Comparison of ENCODE assay signal across 18 cellular contexts in the genomic region with DNA sequence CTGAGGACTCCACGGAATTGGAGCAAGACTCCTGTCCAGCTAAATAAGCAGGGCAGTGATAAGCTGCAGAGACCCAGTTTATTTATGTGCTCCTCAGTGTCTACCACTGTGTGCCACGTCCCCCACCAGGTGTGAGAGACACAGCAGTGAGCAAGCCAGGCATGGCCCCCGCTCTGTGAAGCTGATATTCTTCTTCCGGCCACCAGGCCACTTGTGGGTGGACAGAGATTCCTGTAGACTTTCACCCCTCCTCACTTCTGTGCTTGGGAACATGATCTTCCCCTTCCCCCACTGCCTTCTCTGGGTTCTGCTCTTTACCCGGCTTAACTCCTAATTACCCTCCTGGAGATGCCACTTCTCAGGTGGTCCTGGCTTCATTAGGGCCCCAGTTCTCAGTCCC. TPM values are rescaled to one million over a fixed set of nuclear protein-coding genes. Genes with fewer than 3 reads are reported as not detected.
DNase-seq lines count a peak whose midpoint lies in the region; ATAC-seq and TF ChIP-seq lines count a peak whose summit lies in the region.
"Had no signal": no experiment of that assay in that cellular context is flagged by ENCODE, and none has a peak within 500 bp of the region (broad histone marks: within the 10 kb centered on the region; RNA-seq: fewer than 3 reads in every experiment).

No MANE protein-coding gene starts in this region.

- no peaks in the 10 kb centered on the region for H3K9me3 Mint-ChIP-seq in activated naive CD4-positive, alpha-beta T cell treated with anti-CD3 and anti-CD28 coated beads, Interleukin-2, amount 50 U/mL, for 24 hours
- H3K9me3 Mint-ChIP-seq in activated T-helper 17 cell treated with anti-CD3 and anti-CD28 coated beads, Interleukin-2, amount 50 U/mL, for 72 hours, result no peaks in the 10 kb centered on the region
- no peaks in the 10 kb centered on the region for H3K9me3 Mint-ChIP-seq in stimulated activated effector memory CD8-positive, alpha-beta T cell treated with anti-CD3 and anti-CD28 coated beads, Interleukin-12 subunit alpha, Interleukin-12 subunit beta, amount 100 ng/mL, for 72 hours
- H3K9me3 Mint-ChIP-seq: CD8-positive, alpha-beta T cell had no signal

- no peak for TF ChIP-seq POLR2A in erythroblast (IDR thresholded peaks at IDR 0.05; ENCODE audit: low read length)

- H3K27me3 ChIP-seq in layer of hippocampus (ENCODE audit: control insufficient read depth, insufficient read depth, low read length), result no peaks in the 10 kb centered on the region
- H3K27me3 ChIP-seq: BLaER1 had no signal

- peak overlapping the region; percentile 42 for H3K27ac ChIP-seq in layer of hippocampus (ENCODE audit: low read depth, low read length)
- H3K27ac ChIP-seq: BLaER1 had no signal

- no peaks in the 10 kb centered on the region for H3K27me3 Mint-ChIP-seq in activated naive CD4-positive, alpha-beta T cell treated with anti-CD3 and anti-CD28 coated beads, Interleukin-2, amount 50 U/mL, for 24 hours
- no peaks in the 10 kb centered on the region for H3K27me3 Mint-ChIP-seq in activated T-helper 17 cell treated with anti-CD3 and anti-CD28 coated beads, Interleukin-2, amount 50 U/mL, for 72 hours

- peaks cover 11% of the 10 kb centered on the region for H3K4me1 Mint-ChIP-seq in activated naive CD4-positive, alpha-beta T cell treated with anti-CD3 and anti-CD28 coated beads, Interleukin-2, amount 50 U/mL, for 24 hours
- no peaks in the 10 kb centered on the region for H3K4me1 Mint-ChIP-seq in activated T-helper 17 cell treated with anti-CD3 and anti-CD28 coated beads, Interleukin-2, amount 50 U/mL, for 72 hours
- no peaks in the 10 kb centered on the region for H3K4me1 Mint-ChIP-seq in stimulated activated effector memory CD8-positive, alpha-beta T cell treated with anti-CD3 and anti-CD28 coated beads, Interleukin-12 subunit alpha, Interleukin-12 subunit beta, amount 100 ng/mL, for 72 hours

- H3K27ac Mint-ChIP-seq in activated naive CD4-positive, alpha-beta T cell treated with anti-CD3 and anti-CD28 coated beads, Interleukin-2, amount 50 U/mL, for 24 hours, result peak overlapping the region; percentile 15
- H3K27ac Mint-ChIP-seq in activated T-helper 17 cell treated with anti-CD3 and anti-CD28 coated beads, Interleukin-2, amount 50 U/mL, for 72 hours, result peak overlapping the region; percentile 33
- peak overlapping the region; percentile 34 for H3K27ac Mint-ChIP-seq in stimulated activated effector memory CD8-positive, alpha-beta T cell treated with anti-CD3 and anti-CD28 coated beads, Interleukin-12 subunit alpha, Interleukin-12 subunit beta, amount 100 ng/mL, for 72 hours
- H3K27ac Mint-ChIP-seq: CD8-positive, alpha-beta T cell had no signal

- no peak for DNase-seq in activated naive CD4-positive, alpha-beta T cell treated with anti-CD3 and anti-CD28 coated beads, Interleukin-2, amount 50 U/mL, for 16 hours
- DNase-seq in stimulated activated effector memory CD8-positive, alpha-beta T cell treated with anti-CD3 and anti-CD28 coated beads, Interleukin-12 subunit alpha, Interleukin-12 subunit beta, amount 100 ng/mL, for 72 hours (ENCODE audit: low spot score in 2 of 2), result no peak
- DNase-seq in erythroblast (lab: John Stamatoyannopoulos, UW), result no peak
- DNase-seq in MV-4-11 (lab: John Stamatoyannopoulos, UW), result no peak
- DNase-seq in cortex of kidney (lab: John Stamatoyannopoulos, UW), result no peak
- DNase-seq: 8988T; CD8-positive, alpha-beta T cell; NCI-H1417; NCI-H187 treated with DMSO at 0.1 percent for 48 hours; NCI-H2171; NCI-H446; NCI-H69; RPMI8226; SIG-M5 had no signal

- no peak for ATAC-seq in activated T-helper 17 cell treated with anti-CD3 and anti-CD28 coated beads, Interleukin-2, amount 50 U/mL, for 72 hours (replicated peaks)
- ATAC-seq in stimulated activated effector memory CD8-positive, alpha-beta T cell treated with anti-CD3 and anti-CD28 coated beads, Interleukin-12 subunit alpha, Interleukin-12 subunit beta, amount 100 ng/mL, for 72 hours, result no peak
- ATAC-seq: CD8-positive, alpha-beta T cell had no signal

- H3K36me3 Mint-ChIP-seq in activated naive CD4-positive, alpha-beta T cell treated with anti-CD3 and anti-CD28 coated beads, Interleukin-2, amount 50 U/mL, for 24 hours, result peaks cover 13% of the 10 kb centered on the region
- peaks cover 96% of the 10 kb centered on the region for H3K36me3 Mint-ChIP-seq in activated T-helper 17 cell treated with anti-CD3 and anti-CD28 coated beads, Interleukin-2, amount 50 U/mL, for 72 hours (ENCODE audit: low read depth)
- peaks cover 98% of the 10 kb centered on the region for H3K36me3 Mint-ChIP-seq in stimulated activated effector memory CD8-positive, alpha-beta T cell treated with anti-CD3 and anti-CD28 coated beads, Interleukin-12 subunit alpha, Interleukin-12 subunit beta, amount 100 ng/mL, for 72 hours

- H3K4me3 Mint-ChIP-seq in activated naive CD4-positive, alpha-beta T cell treated with anti-CD3 and anti-CD28 coated beads, Interleukin-2, amount 50 U/mL, for 24 hours, result no peak overlapping the region
- H3K4me3 Mint-ChIP-seq in activated T-helper 17 cell treated with anti-CD3 and anti-CD28 coated beads, Interleukin-2, amount 50 U/mL, for 72 hours, result no peak overlapping the region
- no peak overlapping the region for H3K4me3 Mint-ChIP-seq in stimulated activated effector memory CD8-positive, alpha-beta T cell treated with anti-CD3 and anti-CD28 coated beads, Interleukin-12 subunit alpha, Interleukin-12 subunit beta, amount 100 ng/mL, for 72 hours
- H3K4me3 Mint-ChIP-seq: CD8-positive, alpha-beta T cell had no signal

RNA-seq across cellular contexts. Expression of a gene that starts 21.2 kb away (rescaled TPM):
- total RNA-seq in activated T-helper 17 cell treated with anti-CD3 and anti-CD28 coated beads, Interleukin-2, amount 50 U/mL, for 72 hours, result 10 to 100 TPM; 15.8 to 16.4 TPM

RNA-seq across cellular contexts. Expression of a gene that starts 21.3 kb away (rescaled TPM):
- total RNA-seq in activated T-helper 17 cell treated with anti-CD3 and anti-CD28 coated beads, Interleukin-2, amount 50 U/mL, for 72 hours, result 10 to 100 TPM; 28.7 to 40.2 TPM
